ENCODE assay signal across 23 cellular contexts in genomic region chr5:134538296-134538695, GRCh38. TPM values are rescaled to one million over a fixed set of nuclear protein-coding genes. Genes with fewer than 3 reads are reported as not detected.
DNase-seq lines count a peak whose midpoint lies in the region; ATAC-seq and TF ChIP-seq lines count a peak whose summit lies in the region.
"Had no signal": no experiment of that assay in that cellular context is flagged by ENCODE, and none has a peak within 500 bp of the region (broad histone marks: within the 10 kb centered on the region; RNA-seq: fewer than 3 reads in every experiment).

No MANE protein-coding gene starts in this region.

- H3K4me1 Mint-ChIP-seq in GM23338: peaks cover 56% of the 10 kb centered on the region
- H3K4me1 Mint-ChIP-seq in naive thymus-derived CD4-positive, alpha-beta T cell: peaks cover 37 to 71% (median 61%) of the 10 kb centered on the region in 7 donors
- H3K4me1 Mint-ChIP-seq: neural crest cell had no signal

- peak overlapping the region; percentile 49 for H3K27ac Mint-ChIP-seq in GM23338
- peak overlapping the region in 6 of 9 donors; percentile 7 to 52 (median 22) for H3K27ac Mint-ChIP-seq in naive thymus-derived CD4-positive, alpha-beta T cell
- H3K27ac Mint-ChIP-seq: progenitor cell of endocrine pancreas had no signal

- H3K27me3 ChIP-seq in GM23338 (ENCODE audit: insufficient read depth): no peaks in the 10 kb centered on the region
- no peaks in the 10 kb centered on the region for H3K27me3 ChIP-seq in OCI-LY3 (ENCODE audit: low read depth, low read length)
- H3K27me3 ChIP-seq in naive thymus-derived CD4-positive, alpha-beta T cell (ENCODE audit: control insufficient read depth in 2 of 2, insufficient read depth in 2 of 2, low read length in 2 of 2): no peaks in the 10 kb centered on the region
- H3K27me3 ChIP-seq in prostate gland (replicated peaks; ENCODE audit: insufficient read depth): no peaks in the 10 kb centered on the region
- H3K27me3 ChIP-seq: breast epithelium, sigmoid colon, stomach, tibial artery had no signal

- POLR2A ChIA-PET in naive thymus-derived CD4-positive, alpha-beta T cell (lab: Charles Lee): no interaction called here

- H3K9me2 ChIP-seq in GM23338 (ENCODE audit: insufficient read depth): no peaks in the 10 kb centered on the region
- H3K9me2 ChIP-seq: SK-N-SH had no signal

- DNase-seq in GM23338 (ENCODE audit: low spot score) (no peak), amniotic epithelial cell (ENCODE audit: low read depth) (peak; percentile 36), prostate gland (ENCODE audit: low spot score) (no peak), DMS114 treated with DMSO at 0.1 percent for 48 hours (lab: John Stamatoyannopoulos, UW; ENCODE audit: unreplicated experiment) (no peak)
- no peak for DNase-seq in naive thymus-derived CD4-positive, alpha-beta T cell
- DNase-seq: activated CD4-positive, alpha-beta T cell treated with anti-CD3 and anti-CD28 coated beads, Interleukin-2, amount 50 U/mL, for 1 hour; activated CD8-positive, alpha-beta memory T cell treated with anti-CD3 and anti-CD28 coated beads, Interleukin-2, amount 50 U/mL, for 4 hours; amygdala; DMS153; NCI-H526 treated with DMSO at 0.1 percent for 48 hours; RPMI8226; sigmoid colon; SK-N-SH; stomach; T-helper 17 cell; tibial artery had no signal

- H3K27ac ChIP-seq in GM23338 (ENCODE audit: low read depth) (0 out of 2 replicates have a peak overlapping the region, but pooled peaks have one; percentile 50), OCI-LY3 (ENCODE audit: low read length) (peak overlapping the region; percentile 11; the same call in 1 of the 2 replicates), prostate gland (no peak overlapping the region)
- H3K27ac ChIP-seq in naive thymus-derived CD4-positive, alpha-beta T cell (ENCODE audit: low read depth, low read length): no peak overlapping the region
- H3K27ac ChIP-seq: breast epithelium, coronary artery, sigmoid colon, stomach, tibial artery had no signal

- peaks cover 71% of the 10 kb centered on the region for H3K79me2 ChIP-seq in GM23338 (replicated peaks; ENCODE audit: insufficient read depth)
- H3K79me2 ChIP-seq in OCI-LY3 (ENCODE audit: low read length): peaks cover 75% of the 10 kb centered on the region

- CTCF ChIA-PET in naive thymus-derived CD4-positive, alpha-beta T cell (lab: Charles Lee): no interaction called here

- no peak for ATAC-seq in GM23338
- ATAC-seq in naive thymus-derived CD4-positive, alpha-beta T cell: no peak
- ATAC-seq in GM19395 (IDR thresholded peaks at IDR 0.05; ENCODE audit: unreplicated experiment): no peak
- ATAC-seq: T-helper 17 cell had no signal

- H3K4me3 ChIP-seq in GM23338 (no peak overlapping the region), OCI-LY3 (ENCODE audit: low read length) (no peak overlapping the region), prostate gland (no peak overlapping the region)
- no peak overlapping the region for H3K4me3 ChIP-seq in naive thymus-derived CD4-positive, alpha-beta T cell (ENCODE audit: low read length)
- H3K4me3 ChIP-seq: breast epithelium, coronary artery, sigmoid colon, stomach, tibial artery had no signal

- peaks cover 12% of the 10 kb centered on the region for H3K27me3 Mint-ChIP-seq in GM23338 (ENCODE audit: insufficient read depth, low read depth, poor library complexity)
- no peaks in the 10 kb centered on the region for H3K27me3 Mint-ChIP-seq in naive thymus-derived CD4-positive, alpha-beta T cell
- H3K27me3 Mint-ChIP-seq: CD8-positive, alpha-beta memory T cell; progenitor cell of endocrine pancreas; T-helper 17 cell had no signal

- H4K20me1 ChIP-seq in GM23338 (replicated peaks; ENCODE audit: insufficient read depth) (peaks cover 4% of the 10 kb centered on the region), OCI-LY3 (ENCODE audit: insufficient read depth, low read length) (peaks cover 7% of the 10 kb centered on the region; the same call in 1 of the 2 replicates)

- H3K36me3 ChIP-seq in GM23338 (ENCODE audit: insufficient read depth): peaks cover 14% of the 10 kb centered on the region; the same call in 1 of the 2 replicates
- peaks cover 16% of the 10 kb centered on the region for H3K36me3 ChIP-seq in OCI-LY3 (replicated peaks; ENCODE audit: low read depth, low read length)
- peaks cover 6 to 75% (median 20%) of the 10 kb centered on the region in 3 experiments for H3K36me3 ChIP-seq in naive thymus-derived CD4-positive, alpha-beta T cell (ENCODE audit: control insufficient read depth in 2 of 3, insufficient read depth in 3 of 3, low read length in 3 of 3)
- peaks cover 7 to 21% of the 10 kb centered on the region in 2 donors for H3K36me3 ChIP-seq in prostate gland

- H3K4me3 Mint-ChIP-seq in GM23338: no peak overlapping the region
- no peak overlapping the region for H3K4me3 Mint-ChIP-seq in naive thymus-derived CD4-positive, alpha-beta T cell
- H3K4me3 Mint-ChIP-seq: neural crest cell, T-helper 17 cell had no signal

- peaks cover 19% of the 10 kb centered on the region; the same call in 1 of the 2 replicates for H3F3A ChIP-seq in GM23338 (replicated peaks; ENCODE audit: low read depth)

- H3K4me1 ChIP-seq in GM23338 (ENCODE audit: insufficient read depth) (peaks cover 24% of the 10 kb centered on the region), OCI-LY3 (ENCODE audit: low read length) (peaks cover 54% of the 10 kb centered on the region), prostate gland (replicated peaks) (no peaks in the 10 kb centered on the region)
- peaks cover 30 to 32% of the 10 kb centered on the region in 2 donors for H3K4me1 ChIP-seq in naive thymus-derived CD4-positive, alpha-beta T cell (ENCODE audit: control insufficient read depth in 2 of 2, insufficient read depth in 2 of 2, low read length in 2 of 2)
- H3K4me1 ChIP-seq: breast epithelium had no signal

- no peak overlapping the region for H2AFZ ChIP-seq in GM23338
- H2AFZ ChIP-seq in OCI-LY3 (ENCODE audit: low read depth, low read length): no peak overlapping the region

- intact Hi-C loops in naive thymus-derived CD4-positive, alpha-beta T cell (cut with micrococcal nuclease): no loop called here
- intact Hi-C loops in prostate gland (cut with DNase I): loop anchor here (10.0 kb wide), 1 partner anchor 233 kb away; no protein-coding TSS in a partner anchor

- H3K9me3 Mint-ChIP-seq in GM23338: no peaks in the 10 kb centered on the region
- no peaks in the 10 kb centered on the region for H3K9me3 Mint-ChIP-seq in naive thymus-derived CD4-positive, alpha-beta T cell
- H3K9me3 Mint-ChIP-seq: CD8-positive, alpha-beta memory T cell; neural crest cell had no signal

- no peak for TF ChIP-seq POLR2A in prostate gland (IDR thresholded peaks at IDR 0.05)

- H3K4me2 ChIP-seq in GM23338: no peak overlapping the region
- H3K4me2 ChIP-seq in OCI-LY3 (ENCODE audit: low read length): no peak overlapping the region
- H3K4me2 ChIP-seq: SK-N-SH had no signal

- TF ChIP-seq CTCF in GM23338 (conservative IDR thresholded peaks at IDR 0.05; ENCODE audit: low read depth in 2 of 2) (no peak), OCI-LY3 (IDR thresholded peaks at IDR 0.05; ENCODE audit: low read depth, low read length) (no peak), prostate gland (IDR thresholded peaks at IDR 0.05) (no peak)

- 93% methylated on average over 3 of the region's 3 CpGs for WGBS in prostate gland

- peaks cover 63% of the 10 kb centered on the region for H3K36me3 Mint-ChIP-seq in GM23338 (ENCODE audit: low read depth)
- H3K36me3 Mint-ChIP-seq in naive thymus-derived CD4-positive, alpha-beta T cell: peaks cover 0 to 28% (median 20%) of the 10 kb centered on the region in 5 donors

- H3K9me3 ChIP-seq in OCI-LY3 (ENCODE audit: insufficient read depth, low read length) (no peaks in the 10 kb centered on the region), prostate gland (no peaks in the 10 kb centered on the region)
- H3K9me3 ChIP-seq in naive thymus-derived CD4-positive, alpha-beta T cell (ENCODE audit: control insufficient read depth in 2 of 3, low read length in 3 of 3): no peaks in the 10 kb centered on the region
- H3K9me3 ChIP-seq: breast epithelium, sigmoid colon, SK-N-SH, stomach, tibial artery had no signal

- no peak overlapping the region for H3K9ac ChIP-seq in OCI-LY3 (ENCODE audit: low read length)
- H3K9ac ChIP-seq: SK-N-SH had no signal

TF ChIP-seq in GM23338, 12 proteins besides CTCF, POLR2A, EP300 and RAD21 (continues in another document):
- TF ChIP-seq CREB1 (CRISPR knock-in tag; IDR thresholded peaks at IDR 0.05; ENCODE audit: low read depth) (no peak), ZNF331 (CRISPR knock-in tag; IDR thresholded peaks at IDR 0.05; ENCODE audit: low read depth) (no peak), ZNF114 (CRISPR knock-in tag; IDR thresholded peaks at IDR 0.05) (no peak), REST (IDR thresholded peaks at IDR 0.05; ENCODE audit: unreplicated experiment) (no peak)

RNA-seq across cellular contexts. Expression of gene JADE2, which starts 12.8 kb away (rescaled TPM):
- 31.9 and 40.8 TPM in 2 replicates for total RNA-seq in GM23338 (2014; rRNA removed; shearing (Covaris generic))
- 15.9 and 16.2 TPM in 2 replicates for polyA plus RNA-seq in GM23338 (2016; fragmentation: Nextera tagmentation; extraction: Ambion mirVana)
- total RNA-seq in naive thymus-derived CD4-positive, alpha-beta T cell: 100 to 1,000 TPM in 4 of 5 experiments, 10 to 100 TPM in 1; 99.0 to 271 (median 153) TPM
- 10 to 100 TPM; 29.8 to 55.7 TPM for polyA plus RNA-seq in naive thymus-derived CD4-positive, alpha-beta T cell
- 10 to 100 TPM; 63.4 to 87.1 TPM for total RNA-seq in prostate gland

Comparison
In these comparisons a context has a peak if more than half of its experiments do, and no peak if none do; other contexts are left out.
1. H3K27ac ChIP-seq: peak in GM23338 (single experiment) and OCI-LY3 (single experiment); none in naive thymus-derived CD4-positive, alpha-beta T cell (single experiment) and prostate gland (0 of 2).